In the genomic region with DNA sequence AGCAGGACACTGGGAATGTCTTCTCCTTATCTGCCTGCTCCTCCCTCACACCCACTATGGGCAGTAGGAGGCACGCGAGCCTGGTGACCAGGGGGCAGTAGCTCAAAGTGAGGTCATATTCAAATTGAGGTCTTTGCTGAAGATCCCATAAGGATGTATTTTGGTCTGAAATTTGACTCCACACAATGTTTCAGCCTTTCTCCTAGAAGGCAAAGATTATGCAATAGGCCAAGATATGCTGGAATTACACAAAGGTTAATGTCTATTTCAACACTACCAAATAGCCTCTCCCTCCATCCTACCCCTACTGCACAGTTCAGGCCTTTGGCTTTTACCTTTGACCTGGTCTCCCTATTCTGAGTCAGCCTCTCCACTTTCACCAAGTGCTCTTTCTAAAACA, we compare ENCODE assay signal across 1 cellular context.
TF ChIP-seq lines count a peak whose summit lies in the region.

No MANE protein-coding gene starts in this region.

TF ChIP-seq in HepG2, 621 proteins besides CTCF, POLR2A, EP300 and RAD21 (continued from another document):
- TF ChIP-seq, protein P1, sequence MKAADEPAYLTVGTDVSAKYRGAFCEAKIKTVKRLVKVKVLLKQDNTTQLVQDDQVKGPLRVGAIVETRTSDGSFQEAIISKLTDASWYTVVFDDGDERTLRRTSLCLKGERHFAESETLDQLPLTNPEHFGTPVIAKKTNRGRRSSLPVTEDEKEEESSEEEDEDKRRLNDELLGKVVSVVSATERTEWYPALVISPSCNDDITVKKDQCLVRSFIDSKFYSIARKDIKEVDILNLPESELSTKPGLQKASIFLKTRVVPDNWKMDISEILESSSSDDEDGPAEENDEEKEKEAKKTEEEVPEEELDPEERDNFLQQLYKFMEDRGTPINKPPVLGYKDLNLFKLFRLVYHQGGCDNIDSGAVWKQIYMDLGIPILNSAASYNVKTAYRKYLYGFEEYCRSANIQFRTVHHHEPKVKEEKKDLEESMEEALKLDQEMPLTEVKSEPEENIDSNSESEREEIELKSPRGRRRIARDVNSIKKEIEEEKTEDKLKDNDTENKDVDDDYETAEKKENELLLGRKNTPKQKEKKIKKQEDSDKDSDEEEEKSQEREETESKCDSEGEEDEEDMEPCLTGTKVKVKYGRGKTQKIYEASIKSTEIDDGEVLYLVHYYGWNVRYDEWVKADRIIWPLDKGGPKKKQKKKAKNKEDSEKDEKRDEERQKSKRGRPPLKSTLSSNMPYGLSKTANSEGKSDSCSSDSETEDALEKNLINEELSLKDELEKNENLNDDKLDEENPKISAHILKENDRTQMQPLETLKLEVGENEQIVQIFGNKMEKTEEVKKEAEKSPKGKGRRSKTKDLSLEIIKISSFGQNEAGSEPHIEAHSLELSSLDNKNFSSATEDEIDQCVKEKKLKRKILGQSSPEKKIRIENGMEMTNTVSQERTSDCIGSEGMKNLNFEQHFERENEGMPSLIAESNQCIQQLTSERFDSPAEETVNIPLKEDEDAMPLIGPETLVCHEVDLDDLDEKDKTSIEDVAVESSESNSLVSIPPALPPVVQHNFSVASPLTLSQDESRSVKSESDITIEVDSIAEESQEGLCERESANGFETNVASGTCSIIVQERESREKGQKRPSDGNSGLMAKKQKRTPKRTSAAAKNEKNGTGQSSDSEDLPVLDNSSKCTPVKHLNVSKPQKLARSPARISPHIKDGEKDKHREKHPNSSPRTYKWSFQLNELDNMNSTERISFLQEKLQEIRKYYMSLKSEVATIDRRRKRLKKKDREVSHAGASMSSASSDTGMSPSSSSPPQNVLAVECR (CRISPR knock-in tag; IDR thresholded peaks at IDR 0.05; ENCODE audit: borderline replicate concordance): peak; percentile 19; the same call in 1 of the 2 replicates
- TF ChIP-seq, protein P2, sequence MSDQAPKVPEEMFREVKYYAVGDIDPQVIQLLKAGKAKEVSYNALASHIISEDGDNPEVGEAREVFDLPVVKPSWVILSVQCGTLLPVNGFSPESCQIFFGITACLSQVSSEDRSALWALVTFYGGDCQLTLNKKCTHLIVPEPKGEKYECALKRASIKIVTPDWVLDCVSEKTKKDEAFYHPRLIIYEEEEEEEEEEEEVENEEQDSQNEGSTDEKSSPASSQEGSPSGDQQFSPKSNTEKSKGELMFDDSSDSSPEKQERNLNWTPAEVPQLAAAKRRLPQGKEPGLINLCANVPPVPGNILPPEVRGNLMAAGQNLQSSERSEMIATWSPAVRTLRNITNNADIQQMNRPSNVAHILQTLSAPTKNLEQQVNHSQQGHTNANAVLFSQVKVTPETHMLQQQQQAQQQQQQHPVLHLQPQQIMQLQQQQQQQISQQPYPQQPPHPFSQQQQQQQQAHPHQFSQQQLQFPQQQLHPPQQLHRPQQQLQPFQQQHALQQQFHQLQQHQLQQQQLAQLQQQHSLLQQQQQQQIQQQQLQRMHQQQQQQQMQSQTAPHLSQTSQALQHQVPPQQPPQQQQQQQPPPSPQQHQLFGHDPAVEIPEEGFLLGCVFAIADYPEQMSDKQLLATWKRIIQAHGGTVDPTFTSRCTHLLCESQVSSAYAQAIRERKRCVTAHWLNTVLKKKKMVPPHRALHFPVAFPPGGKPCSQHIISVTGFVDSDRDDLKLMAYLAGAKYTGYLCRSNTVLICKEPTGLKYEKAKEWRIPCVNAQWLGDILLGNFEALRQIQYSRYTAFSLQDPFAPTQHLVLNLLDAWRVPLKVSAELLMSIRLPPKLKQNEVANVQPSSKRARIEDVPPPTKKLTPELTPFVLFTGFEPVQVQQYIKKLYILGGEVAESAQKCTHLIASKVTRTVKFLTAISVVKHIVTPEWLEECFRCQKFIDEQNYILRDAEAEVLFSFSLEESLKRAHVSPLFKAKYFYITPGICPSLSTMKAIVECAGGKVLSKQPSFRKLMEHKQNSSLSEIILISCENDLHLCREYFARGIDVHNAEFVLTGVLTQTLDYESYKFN (CRISPR knock-in tag; conservative IDR thresholded peaks at IDR 0.05): peak; percentile 24; the same call in 1 of the 2 replicates
- TF ChIP-seq SOX6 (IDR thresholded peaks at IDR 0.05): no peak
- TF ChIP-seq SOX6 (CRISPR knock-in tag; IDR thresholded peaks at IDR 0.05): peak; percentile 83
- peak; percentile 41; the same call in 1 of the 2 replicates for TF ChIP-seq FOXA3 (CRISPR knock-in tag; IDR thresholded peaks at IDR 0.05)
